Comparison of ENCODE assay signal across 10 cellular contexts in the genomic region with DNA sequence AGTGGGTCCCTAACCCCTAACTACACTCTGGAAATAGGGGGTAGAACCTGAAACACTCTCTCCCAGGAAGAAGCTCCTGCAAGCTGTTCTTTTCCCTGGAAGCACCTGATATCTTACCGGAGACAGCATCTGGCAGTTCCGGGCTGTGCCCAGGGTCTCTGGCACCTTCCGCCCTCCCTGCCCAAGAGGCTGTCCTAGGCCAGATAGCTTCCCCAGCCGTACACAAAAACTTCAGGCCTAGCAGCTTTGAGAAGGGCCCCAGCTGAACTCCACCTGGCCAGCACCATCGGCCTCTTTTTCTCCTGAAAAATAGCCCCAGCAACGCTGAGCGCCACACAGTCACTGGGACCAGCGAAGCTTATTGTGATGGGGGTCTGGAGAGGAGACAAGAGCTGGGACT. TPM values are rescaled to one million over a fixed set of nuclear protein-coding genes. Genes with fewer than 3 reads are reported as not detected.
DNase-seq lines count a peak whose midpoint lies in the region; ATAC-seq, FAIRE-seq and TF ChIP-seq lines count a peak whose summit lies in the region.
"Had no signal": no experiment of that assay in that cellular context is flagged by ENCODE, and none has a peak within 500 bp of the region (broad histone marks: within the 10 kb centered on the region; RNA-seq: fewer than 3 reads in every experiment).

No MANE protein-coding gene starts in this region.

- in situ Hi-C loops in KBM-7 (cut with MboI; ENCODE audit: low pct_unique_long_range_greater_than_20kb, low sequenced_read_pairs), result no loop called here

- no peaks in the 10 kb centered on the region for H3K9me1 ChIP-seq in keratinocyte (ENCODE audit: control insufficient read depth, extremely low read depth, insufficient read depth, low read length)

- H3K36me3 ChIP-seq in keratinocyte (ENCODE audit: control insufficient read depth in 2 of 2, extremely low read depth in 1 of 2, insufficient read depth in 2 of 2, low read length in 2 of 2) (no peaks in the 10 kb centered on the region), stomach (peaks cover 0 to 30% (median 21%) of the 10 kb centered on the region in 4 donors)

- peaks cover 10% of the 10 kb centered on the region for H3K79me2 ChIP-seq in keratinocyte (ENCODE audit: control insufficient read depth, insufficient read depth, low read length)

- H3K4me3 ChIP-seq in keratinocyte (ENCODE audit: control insufficient read depth in 2 of 3, extremely low read depth in 1 of 3, insufficient read depth in 2 of 3, low read depth in 1 of 3, low read length in 3 of 3) (no peak overlapping the region), stomach (peak overlapping the region in 2 of 4 donors; percentile 67 to 91)

- peak overlapping the region; percentile 96 for H3K27ac Mint-ChIP-seq in activated T-helper 17 cell treated with anti-CD3 and anti-CD28 coated beads, Interleukin-2, amount 50 U/mL, for 72 hours

- H3K4me2 ChIP-seq in keratinocyte (ENCODE audit: control insufficient read depth, extremely low read depth, insufficient read depth, low read depth, low read length), result peak overlapping the region; percentile 22

- TF ChIP-seq EP300 in stomach (IDR thresholded peaks at IDR 0.05), result no peak

- H3K9me3 Mint-ChIP-seq in activated T-helper 17 cell treated with anti-CD3 and anti-CD28 coated beads, Interleukin-2, amount 50 U/mL, for 72 hours, result no peaks in the 10 kb centered on the region

- no peaks in the 10 kb centered on the region for H3K9me3 ChIP-seq in keratinocyte (ENCODE audit: control insufficient read depth, low read depth, low read length)
- H3K9me3 ChIP-seq in stomach, result no peaks in the 10 kb centered on the region

- H3K27ac ChIP-seq in keratinocyte (ENCODE audit: control insufficient read depth, insufficient read depth, low read length), result no peak overlapping the region
- peak overlapping the region in 4 of 5 donors; percentile 93 to 97 (median 97) for H3K27ac ChIP-seq in stomach

- dilution Hi-C loops in keratinocyte (cut with MboI; ENCODE audit: extremely low pct_ligation_motif_present, low sequenced_read_pairs), result no loop called here

- intact Hi-C loops in stomach (cut with DNase I; ENCODE audit: low total_unique reads), result no loop called here

- 83 to 88% (median 86%) methylated on average over 8 of the region's 8 CpGs for WGBS in stomach, 5 donors

- H3K4me1 ChIP-seq in keratinocyte (ENCODE audit: control insufficient read depth, extremely low read depth, insufficient read depth, low read length), result peaks cover 14% of the 10 kb centered on the region
- H3K4me1 ChIP-seq in stomach, result peaks cover 6 to 39% (median 27%) of the 10 kb centered on the region in 4 donors
- H3K4me1 ChIP-seq: foreskin keratinocyte had no signal

- ATAC-seq in activated T-helper 17 cell treated with anti-CD3 and anti-CD28 coated beads, Interleukin-2, amount 50 U/mL, for 72 hours (replicated peaks), result no peak
- no peak for ATAC-seq in GM21526 (IDR thresholded peaks at IDR 0.05; ENCODE audit: low FRiP score, unreplicated experiment)
- no peak for ATAC-seq in GM21717 (IDR thresholded peaks at IDR 0.05; ENCODE audit: unreplicated experiment)

- H2AFZ ChIP-seq in keratinocyte (ENCODE audit: control insufficient read depth, low read length), result no peak overlapping the region

- peaks cover 15% of the 10 kb centered on the region for H3K36me3 Mint-ChIP-seq in activated T-helper 17 cell treated with anti-CD3 and anti-CD28 coated beads, Interleukin-2, amount 50 U/mL, for 72 hours (ENCODE audit: low read depth)

- no peaks in the 10 kb centered on the region for H4K20me1 ChIP-seq in keratinocyte (ENCODE audit: control insufficient read depth, extremely low read depth, insufficient read depth, low read length)

- H3K27me3 Mint-ChIP-seq in activated T-helper 17 cell treated with anti-CD3 and anti-CD28 coated beads, Interleukin-2, amount 50 U/mL, for 72 hours, result peaks cover 27% of the 10 kb centered on the region

- no peak overlapping the region for H3K9ac ChIP-seq in keratinocyte (ENCODE audit: control insufficient read depth, extremely low read depth, insufficient read depth, low read length)

- DNase-seq in DMS53 (lab: John Stamatoyannopoulos, UW), result peak; percentile 26
- no peak for DNase-seq in DMS53 treated with DMSO at 0.1 percent for 48 hours (lab: John Stamatoyannopoulos, UW; ENCODE audit: unreplicated experiment)
- DNase-seq in keratinocyte (ENCODE audit: low read depth, low spot score), result no peak
- no peak for DNase-seq in stomach
- DNase-seq in KBM-7, result no peak

- TF ChIP-seq CTCF in keratinocyte (optimal IDR thresholded peaks at IDR 0.05 in 1 of 3, IDR thresholded peaks at IDR 0.05 in 1 of 3, conservative IDR thresholded peaks at IDR 0.05 in 1 of 3; ENCODE audit: extremely low read depth in 1 of 3, insufficient read depth in 2 of 3, low read length in 3 of 3) (no peak), stomach (IDR thresholded peaks at IDR 0.05) (no peak)

- no peak for FAIRE-seq in keratinocyte (lab: Jason Lieb, UNC)
- FAIRE-seq: A204.1 had no signal

- H3K4me3 Mint-ChIP-seq in activated T-helper 17 cell treated with anti-CD3 and anti-CD28 coated beads, Interleukin-2, amount 50 U/mL, for 72 hours, result peak overlapping the region; percentile 89

- peaks cover 10% of the 10 kb centered on the region for H3K4me1 Mint-ChIP-seq in activated T-helper 17 cell treated with anti-CD3 and anti-CD28 coated beads, Interleukin-2, amount 50 U/mL, for 72 hours

- H3K27me3 ChIP-seq in keratinocyte (ENCODE audit: control insufficient read depth, extremely low read depth, insufficient read depth, low read length) (peaks cover 37% of the 10 kb centered on the region), stomach (peaks cover 0 to 46% (median 35%) of the 10 kb centered on the region in 3 donors)

- no peak for TF ChIP-seq POLR2A in stomach (IDR thresholded peaks at IDR 0.05)

RNA-seq across cellular contexts. Expression of gene OSR1, which starts 9.7 kb away (rescaled TPM):
- not detected for total RNA-seq in activated T-helper 17 cell treated with anti-CD3 and anti-CD28 coated beads, Interleukin-2, amount 50 U/mL, for 72 hours
- polyA plus RNA-seq in keratinocyte, result 0.09 to 0.20 TPM (median 0.14 TPM) in 3 replicates
- polyA plus RNA-seq in keratinocyte (2011; ENCODE audit: low read depth), result not detected
- 0.05 and 0.32 TPM in 2 replicates for polyA plus RNA-seq in keratinocyte (2011; cell fraction: cytosol; rRNA removed)
- 0.41 and 0.48 TPM in 2 replicates for polyA plus RNA-seq in keratinocyte (2011; cell fraction: nucleus; rRNA removed)
- polyA plus RNA-seq in keratinocyte (2012; ENCODE audit: low replicate concordance), result 0.13 and 0.29 TPM in 2 replicates
- 0.19 to 0.30 TPM in 2 of 3 replicates, not detected in the other for polyA minus RNA-seq in keratinocyte
- polyA minus RNA-seq in keratinocyte (2011; cell fraction: cytosol; rRNA and poly(A)+ RNA removed), result not detected
- polyA minus RNA-seq in keratinocyte (2011; cell fraction: nucleus; rRNA and poly(A)+ RNA removed), result 0.32 and 0.54 TPM in 2 replicates
- total RNA-seq in stomach, result 10 to 100 TPM in 2 of 5 donors, 1 to 10 TPM in 3; 1.2 to 39.4 (median 6.2) TPM
- 1 to 10 TPM; 3.6 to 7.0 (median 5.5) TPM for polyA plus RNA-seq in stomach
